8 cellular contexts compared by ENCODE assay signal in genomic region chr4:46329118-46329976, GRCh38.
DNase-seq lines count a peak whose midpoint lies in the region; ATAC-seq and TF ChIP-seq lines count a peak whose summit lies in the region.

No MANE protein-coding gene starts in this region.

- no peaks in the 10 kb centered on the region for H3K27me3 Mint-ChIP-seq in naive thymus-derived CD4-positive, alpha-beta T cell

- POLR2A ChIA-PET in naive thymus-derived CD4-positive, alpha-beta T cell (lab: Charles Lee) = no interaction called here

- no peak overlapping the region for H3K27ac Mint-ChIP-seq in naive thymus-derived CD4-positive, alpha-beta T cell

- CTCF ChIA-PET in naive thymus-derived CD4-positive, alpha-beta T cell (lab: Charles Lee) = no interaction called here

- H3K4me1 ChIP-seq in mesendoderm (ENCODE audit: control insufficient read depth, low read depth, low read length) = no peaks in the 10 kb centered on the region
- H3K4me1 ChIP-seq in naive thymus-derived CD4-positive, alpha-beta T cell (ENCODE audit: control insufficient read depth in 2 of 2, insufficient read depth in 2 of 2, low read length in 2 of 2) = no peaks in the 10 kb centered on the region

- no peak overlapping the region for H4K5ac ChIP-seq in mesendoderm (ENCODE audit: low read length)

- no peak overlapping the region for H4K8ac ChIP-seq in mesendoderm (ENCODE audit: low read depth, low read length)

- H3K27ac ChIP-seq in 22Rv1 = no peak overlapping the region
- H3K27ac ChIP-seq in mesendoderm (ENCODE audit: low read depth, low read length) = no peak overlapping the region
- no peak overlapping the region for H3K27ac ChIP-seq in naive thymus-derived CD4-positive, alpha-beta T cell (ENCODE audit: low read depth, low read length)

- H3K4me3 ChIP-seq in astrocyte of the cerebellum (ENCODE audit: low read depth, low read length) = no peak overlapping the region
- no peak overlapping the region for H3K4me3 ChIP-seq in mesendoderm (ENCODE audit: low read length)
- H3K4me3 ChIP-seq in naive thymus-derived CD4-positive, alpha-beta T cell (ENCODE audit: low read length) = no peak overlapping the region

- no peak overlapping the region for H3K4ac ChIP-seq in mesendoderm (ENCODE audit: low read depth, low read length)

- H3K79me1 ChIP-seq in mesendoderm (ENCODE audit: low read length) = no peaks in the 10 kb centered on the region

- no peaks in the 10 kb centered on the region for H3K4me1 Mint-ChIP-seq in naive thymus-derived CD4-positive, alpha-beta T cell

- no peaks in the 10 kb centered on the region for H3K79me2 ChIP-seq in mesendoderm (ENCODE audit: control insufficient read depth, insufficient read depth, low read length)

- no peak overlapping the region for H3K4me2 ChIP-seq in mesendoderm (ENCODE audit: low read length)

- H2BK15ac ChIP-seq in mesendoderm (replicated peaks; ENCODE audit: low read depth) = no peak overlapping the region

- no peak overlapping the region for H3K9ac ChIP-seq in mesendoderm (ENCODE audit: low read length)

- H3K56ac ChIP-seq in mesendoderm (ENCODE audit: low read length) = peak overlapping the region; percentile 65

- no peaks in the 10 kb centered on the region for H3K9me3 ChIP-seq in naive thymus-derived CD4-positive, alpha-beta T cell (ENCODE audit: control insufficient read depth in 2 of 3, low read length in 3 of 3)

- no peaks in the 10 kb centered on the region for H3K36me3 ChIP-seq in mesendoderm (ENCODE audit: control insufficient read depth, insufficient read depth, low read length)
- H3K36me3 ChIP-seq in naive thymus-derived CD4-positive, alpha-beta T cell (ENCODE audit: control insufficient read depth in 2 of 3, insufficient read depth in 3 of 3, low read length in 3 of 3) = no peaks in the 10 kb centered on the region

- no peak overlapping the region for H2BK120ac ChIP-seq in mesendoderm (ENCODE audit: low read depth, low read length)

- no peaks in the 10 kb centered on the region for H3K27me3 ChIP-seq in mesendoderm (ENCODE audit: insufficient read depth, low read length, poor library complexity)
- H3K27me3 ChIP-seq in naive thymus-derived CD4-positive, alpha-beta T cell (ENCODE audit: control insufficient read depth in 2 of 2, insufficient read depth in 2 of 2, low read length in 2 of 2) = no peaks in the 10 kb centered on the region

- in situ Hi-C loops in astrocyte of the cerebellum (cut with HindIII; ENCODE audit: low sequenced_read_pairs) = no loop called here

- no peak overlapping the region for H3K23ac ChIP-seq in mesendoderm (ENCODE audit: low read length)

- no peak overlapping the region for H3K18ac ChIP-seq in mesendoderm (ENCODE audit: low read length)

- ATAC-seq in GM18909 (IDR thresholded peaks at IDR 0.05; ENCODE audit: poor library complexity, unreplicated experiment) (peak; percentile 66), GM19452 (IDR thresholded peaks at IDR 0.05; ENCODE audit: unreplicated experiment) (no peak), HG02588 (IDR thresholded peaks at IDR 0.05; ENCODE audit: unreplicated experiment) (no peak)
- no peak for ATAC-seq in naive thymus-derived CD4-positive, alpha-beta T cell

- peaks cover 0 to 16% (median 1%) of the 10 kb centered on the region in 11 donors for H3K9me3 Mint-ChIP-seq in naive thymus-derived CD4-positive, alpha-beta T cell

- no peak overlapping the region for H2AK5ac ChIP-seq in mesendoderm (ENCODE audit: low read length)

- DNase-seq in NCI-H1048 (lab: John Stamatoyannopoulos, UW) (peak; percentile 56), astrocyte of the cerebellum (ENCODE audit: low read depth) (peak; percentile 26), mesendoderm (peak; percentile 82)
- DNase-seq in naive thymus-derived CD4-positive, alpha-beta T cell = no peak

- no peak overlapping the region for H2BK5ac ChIP-seq in mesendoderm (ENCODE audit: low read length)

- no CpG with 5 or more reads among the region's 2 CpGs for WGBS in mesendoderm (ENCODE audit: extremely low coverage, insufficient coverage, low lambda C conversion rate)

- H3K36me3 Mint-ChIP-seq in naive thymus-derived CD4-positive, alpha-beta T cell = no peaks in the 10 kb centered on the region

- intact Hi-C loops in naive thymus-derived CD4-positive, alpha-beta T cell (cut with micrococcal nuclease) = no loop called here

- no peak overlapping the region for H3K4me3 Mint-ChIP-seq in naive thymus-derived CD4-positive, alpha-beta T cell

- TF ChIP-seq CTCF in 22Rv1 (IDR thresholded peaks at IDR 0.05) (peak; percentile 86), astrocyte of the cerebellum (IDR thresholded peaks at IDR 0.05; ENCODE audit: low read depth, low read length, missing control alignments) (peak; percentile 65)

Comparison
In these comparisons a context has a peak if more than half of its experiments do, and no peak if none do; other contexts are left out.
1. DNase-seq: peak in NCI-H1048 (single experiment), astrocyte of the cerebellum (single experiment) and mesendoderm (single experiment); none in naive thymus-derived CD4-positive, alpha-beta T cell (0 of 9).